In the genomic region with DNA sequence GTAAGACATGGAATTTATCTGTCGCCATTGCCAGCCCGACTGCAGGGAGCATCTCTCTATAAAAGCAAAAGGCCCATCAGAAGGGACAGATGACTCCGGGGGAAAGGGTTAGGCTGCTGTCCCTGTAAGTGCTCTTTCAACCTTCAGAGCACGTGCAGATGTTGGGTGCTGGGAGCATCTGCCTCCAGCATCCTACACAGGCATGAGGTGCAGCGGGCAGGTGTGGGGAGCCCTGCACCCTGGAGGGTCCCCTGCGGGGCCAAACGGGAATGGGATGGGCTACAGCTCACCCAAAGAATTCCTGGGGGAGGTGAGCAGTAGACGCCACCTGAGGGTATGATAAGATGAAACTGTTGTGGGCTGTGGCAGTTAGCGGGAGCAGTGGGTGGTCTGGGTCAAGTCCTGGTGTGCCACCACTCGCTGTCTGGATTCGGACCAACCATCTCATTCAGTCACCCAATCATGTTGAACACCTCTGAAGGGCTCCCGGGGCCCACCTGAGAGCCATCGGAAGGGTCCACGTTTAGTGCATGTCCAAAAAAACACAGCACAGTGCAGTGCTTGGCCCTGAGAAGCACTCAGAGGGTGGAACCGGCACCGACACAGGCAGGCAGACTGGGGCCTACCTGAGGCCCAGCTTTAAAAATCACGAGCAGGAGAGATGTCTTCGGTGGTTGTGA, we compare ENCODE assay signal across 1 cellular context.
TF ChIP-seq lines count a peak whose summit lies in the region.

No MANE protein-coding gene starts in this region.

TF ChIP-seq in K562, 482 proteins besides CTCF, POLR2A, EP300 and RAD21:
- no peak for TF ChIP-seq MLLT1 (IDR thresholded peaks at IDR 0.05)
- TF ChIP-seq, protein P1, sequence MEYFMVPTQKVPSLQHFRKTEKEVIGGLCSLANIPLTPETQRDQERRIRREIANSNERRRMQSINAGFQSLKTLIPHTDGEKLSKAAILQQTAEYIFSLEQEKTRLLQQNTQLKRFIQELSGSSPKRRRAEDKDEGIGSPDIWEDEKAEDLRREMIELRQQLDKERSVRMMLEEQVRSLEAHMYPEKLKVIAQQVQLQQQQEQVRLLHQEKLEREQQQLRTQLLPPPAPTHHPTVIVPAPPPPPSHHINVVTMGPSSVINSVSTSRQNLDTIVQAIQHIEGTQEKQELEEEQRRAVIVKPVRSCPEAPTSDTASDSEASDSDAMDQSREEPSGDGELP (CRISPR knock-in tag; IDR thresholded peaks at IDR 0.05; ENCODE audit: borderline replicate concordance): no peak
- no peak for TF ChIP-seq RB1 (IDR thresholded peaks at IDR 0.05; ENCODE audit: low read depth)
- 0 out of 2 replicates have a peak, but pooled peaks have one; percentile 35 for TF ChIP-seq RBFOX2 (IDR thresholded peaks at IDR 0.05; ENCODE audit: low read depth, low read length)
- no peak for TF ChIP-seq KDM2B (CRISPR knock-in tag; IDR thresholded peaks at IDR 0.05)
